ENCODE assay signal across 18 cellular contexts in genomic region chr13:25062479-25062878, GRCh38. TPM values are rescaled to one million over a fixed set of nuclear protein-coding genes. Genes with fewer than 3 reads are reported as not detected.
DNase-seq lines count a peak whose midpoint lies in the region; ATAC-seq and TF ChIP-seq lines count a peak whose summit lies in the region.
"Had no signal": no experiment of that assay in that cellular context is flagged by ENCODE, and none has a peak within 500 bp of the region (broad histone marks: within the 10 kb centered on the region; RNA-seq: fewer than 3 reads in every experiment).

No MANE protein-coding gene starts in this region.

- H3K4me1 Mint-ChIP-seq in H9 (peaks cover 19 to 30% of the 10 kb centered on the region in 2 experiments), endodermal cell (no peaks in the 10 kb centered on the region)

- no peak overlapping the region for H2BK5ac ChIP-seq in H9 (ENCODE audit: insufficient read length, low read length)

- no peak for DNase-seq in A673 (ENCODE audit: low spot score)
- DNase-seq in H9 = no peak
- no peak for DNase-seq in endodermal cell
- no peak for DNase-seq in hepatocyte (ENCODE audit: low spot score)
- no peak for DNase-seq in UCSD-AML1 (lab: John Stamatoyannopoulos, UW; ENCODE audit: unreplicated experiment)
- no peak for DNase-seq in occipital lobe (lab: John Stamatoyannopoulos, UW)
- DNase-seq: AML-193; Calu3; CD4-positive, alpha-beta T cell; DMS79 treated with DMSO at 0.1 percent for 48 hours; NCI-H1105 treated with DMSO at 0.1 percent for 48 hours; NCI-H187; NCI-H446; Peyer's patch; SHP77 had no signal

- H4K5ac ChIP-seq in H9 (ENCODE audit: insufficient read length, low read depth, low read length) = no peak overlapping the region

- intact Hi-C loops in A673 (cut with micrococcal nuclease; ENCODE audit: unreplicated experiment) = no loop called here

- H3K27me3 Mint-ChIP-seq in H9 (ENCODE audit: low read depth) = no peaks in the 10 kb centered on the region
- no peaks in the 10 kb centered on the region for H3K27me3 Mint-ChIP-seq in endodermal cell (ENCODE audit: insufficient read depth)

- H3K9me3 ChIP-seq in A673 (ENCODE audit: low read depth, low read length, poor library complexity, severe bottlenecking) (no peaks in the 10 kb centered on the region), H9 (ENCODE audit: control insufficient read depth, low read depth, low read length) (peaks cover 7% of the 10 kb centered on the region), OCI-LY3 (ENCODE audit: insufficient read depth, low read length) (no peaks in the 10 kb centered on the region), endodermal cell (ENCODE audit: control insufficient read depth, low read length) (peaks cover 14% of the 10 kb centered on the region), hepatocyte (ENCODE audit: low read depth) (no peaks in the 10 kb centered on the region)
- H3K9me3 ChIP-seq: Peyer's patch had no signal

- WGBS in H9 (ENCODE audit: extremely low coverage, insufficient read length, low lambda C conversion rate) = no CpG with 5 or more reads among the region's 5 CpGs
- 82 to 87% methylated on average over 5 of the region's 5 CpGs for WGBS in endodermal cell (ENCODE audit: insufficient coverage in 1 of 2, insufficient read length in 1 of 2), 2 experiments
- WGBS in hepatocyte (ENCODE audit: low lambda C conversion rate, missing lambda C conversion rate) = 86% methylated on average over 5 of the region's 5 CpGs

- H3K9me2 ChIP-seq in hepatocyte (replicated peaks; ENCODE audit: insufficient read depth) = no peaks in the 10 kb centered on the region

- H2BK12ac ChIP-seq in H9 (ENCODE audit: insufficient read length, low read depth, low read length) = no peak overlapping the region

- no peak overlapping the region for H3K27ac ChIP-seq in A673 (ENCODE audit: low read depth, low read length, poor library complexity, severe bottlenecking)
- no peak overlapping the region for H3K27ac ChIP-seq in H9 (ENCODE audit: insufficient read length, low read depth, low read length)
- no peak overlapping the region for H3K27ac ChIP-seq in OCI-LY3 (ENCODE audit: low read length)
- H3K27ac ChIP-seq in endodermal cell (ENCODE audit: low read depth, low read length) = no peak overlapping the region
- no peak overlapping the region for H3K27ac ChIP-seq in hepatocyte
- H3K27ac ChIP-seq: Peyer's patch had no signal

- H3K36me3 ChIP-seq in A673 (ENCODE audit: insufficient read depth, low read length, poor library complexity, severe bottlenecking) = no peaks in the 10 kb centered on the region
- H3K36me3 ChIP-seq in OCI-LY3 (replicated peaks; ENCODE audit: low read depth, low read length) = no peaks in the 10 kb centered on the region
- H3K36me3 ChIP-seq in endodermal cell (ENCODE audit: control insufficient read depth, insufficient read depth, low read length) = no peaks in the 10 kb centered on the region
- H3K36me3 ChIP-seq in hepatocyte (replicated peaks; ENCODE audit: insufficient read depth, low read depth) = no peaks in the 10 kb centered on the region
- H3K36me3 ChIP-seq: Peyer's patch had no signal

- no peak overlapping the region for H3K14ac ChIP-seq in H9 (ENCODE audit: insufficient read depth, low read length)

- H3K23ac ChIP-seq in H9 (ENCODE audit: insufficient read length, low read depth, low read length) = no peak overlapping the region

- H3K27me3 ChIP-seq in A673 (replicated peaks; ENCODE audit: insufficient read depth, low read depth, low read length, poor library complexity) (no peaks in the 10 kb centered on the region), H9 (ENCODE audit: insufficient read depth, low read length) (no peaks in the 10 kb centered on the region), OCI-LY3 (ENCODE audit: low read depth, low read length) (peaks cover 6% of the 10 kb centered on the region; the same call in 1 of the 2 replicates), endodermal cell (ENCODE audit: control insufficient read depth, insufficient read depth, low read length, poor library complexity, severe bottlenecking) (no peaks in the 10 kb centered on the region), hepatocyte (no peaks in the 10 kb centered on the region)
- H3K27me3 ChIP-seq: Peyer's patch had no signal

- H4K20me1 ChIP-seq in H9 (ENCODE audit: control insufficient read depth, insufficient read depth, insufficient read length) (no peaks in the 10 kb centered on the region), OCI-LY3 (ENCODE audit: insufficient read depth, low read length) (no peaks in the 10 kb centered on the region), hepatocyte (ENCODE audit: insufficient read depth, poor library complexity, severe bottlenecking) (no peaks in the 10 kb centered on the region)

- no peaks in the 10 kb centered on the region for H3K79me2 ChIP-seq in H9 (ENCODE audit: insufficient read depth, low read length)
- H3K79me2 ChIP-seq in OCI-LY3 (ENCODE audit: low read length) = no peaks in the 10 kb centered on the region
- no peaks in the 10 kb centered on the region for H3K79me2 ChIP-seq in hepatocyte

- H3K36me3 Mint-ChIP-seq in H9 (ENCODE audit: insufficient read depth in 1 of 3, low read depth in 3 of 3) (peaks cover 9 to 18% (median 13%) of the 10 kb centered on the region in 3 experiments; a peak in 6 of 7 replicates), endodermal cell (ENCODE audit: low read depth) (no peaks in the 10 kb centered on the region)
- H3K36me3 Mint-ChIP-seq: IgD-negative memory B cell had no signal

- no peak overlapping the region; a peak in 1 of 5 replicates for H3K4me3 Mint-ChIP-seq in H9
- no peak overlapping the region for H3K4me3 Mint-ChIP-seq in endodermal cell
- H3K4me3 Mint-ChIP-seq: CD4-positive, alpha-beta T cell had no signal

- no peak overlapping the region for H4K91ac ChIP-seq in H9 (ENCODE audit: insufficient read length, low read depth, low read length)

- no peak for ATAC-seq in HG03095 (IDR thresholded peaks at IDR 0.05; ENCODE audit: unreplicated experiment)

- no peak overlapping the region for H3K27ac Mint-ChIP-seq in H9
- no peak overlapping the region for H3K27ac Mint-ChIP-seq in endodermal cell
- H3K27ac Mint-ChIP-seq: CD4-positive, alpha-beta T cell; IgD-negative memory B cell had no signal

- TF ChIP-seq CTCF in A673 (conservative IDR thresholded peaks at IDR 0.05; ENCODE audit: low read depth, low read length) (0 out of 2 replicates have a peak, but pooled peaks have one; percentile 19), H9 (conservative IDR thresholded peaks at IDR 0.05) (peak; percentile 56), OCI-LY3 (IDR thresholded peaks at IDR 0.05; ENCODE audit: low read depth, low read length) (peak; percentile 39), endodermal cell (conservative IDR thresholded peaks at IDR 0.05) (peak; percentile 57), hepatocyte (IDR thresholded peaks at IDR 0.05; ENCODE audit: poor library complexity) (no peak)

- no peak overlapping the region for H2AK5ac ChIP-seq in H9 (ENCODE audit: insufficient read length, low read length)

- POLR2A ChIA-PET in A673 (lab: Charles Lee; ENCODE audit: low non-redundant PET) = no interaction called here

- no peak overlapping the region for H3T11ph ChIP-seq in H9 (ENCODE audit: low read length)

- H3K4me1 ChIP-seq in A673 (ENCODE audit: insufficient read depth, low read length, poor library complexity, severe bottlenecking) (no peaks in the 10 kb centered on the region), H9 (ENCODE audit: insufficient read depth, low read length) (no peaks in the 10 kb centered on the region; the same call in 1 of the 2 replicates), OCI-LY3 (ENCODE audit: low read length) (peaks cover 12% of the 10 kb centered on the region), endodermal cell (ENCODE audit: control insufficient read depth, insufficient read depth, low read length) (no peaks in the 10 kb centered on the region), hepatocyte (ENCODE audit: insufficient read depth) (no peaks in the 10 kb centered on the region)
- H3K4me1 ChIP-seq: Peyer's patch had no signal

- H3K23me2 ChIP-seq in H9 (ENCODE audit: insufficient read length, low read depth, low read length, poor library complexity, severe bottlenecking) = no peaks in the 10 kb centered on the region

- no peak overlapping the region for H3K18ac ChIP-seq in H9 (ENCODE audit: insufficient read length, low read depth, low read length)

- no peak overlapping the region for H3K56ac ChIP-seq in H9 (ENCODE audit: insufficient read length, low read depth, low read length)

- no peak overlapping the region for H2BK20ac ChIP-seq in H9 (ENCODE audit: low read depth, low read length, poor library complexity, severe bottlenecking)

- no peak overlapping the region for H3K4me3 ChIP-seq in A673 (ENCODE audit: low read depth, low read length, poor library complexity, severe bottlenecking)
- H3K4me3 ChIP-seq in OCI-LY3 (ENCODE audit: low read length) = no peak overlapping the region
- H3K4me3 ChIP-seq in endodermal cell (ENCODE audit: low read length) = no peak overlapping the region
- no peak overlapping the region for H3K4me3 ChIP-seq in hepatocyte
- H3K4me3 ChIP-seq: Peyer's patch had no signal

- no peak overlapping the region for H4K8ac ChIP-seq in H9 (replicated peaks; ENCODE audit: insufficient read length, low read depth, low read length)

- H2BK15ac ChIP-seq in H9 (ENCODE audit: low read depth, low read length) = no peak overlapping the region

- H3K9me3 Mint-ChIP-seq in H9 (peaks cover 16 to 17% of the 10 kb centered on the region in 2 experiments), endodermal cell (peaks cover 20% of the 10 kb centered on the region)

- H2BK120ac ChIP-seq in H9 (ENCODE audit: low read depth, low read length, poor library complexity, severe bottlenecking) = no peak overlapping the region

- H3K79me1 ChIP-seq in H9 (ENCODE audit: insufficient read depth, low read depth, low read length, poor library complexity, severe bottlenecking) = no peaks in the 10 kb centered on the region

- CTCF ChIA-PET in A673 (lab: Charles Lee) = no interaction called here

- H2AFZ ChIP-seq in H9 (ENCODE audit: low read length) (no peak overlapping the region), OCI-LY3 (ENCODE audit: low read depth, low read length) (no peak overlapping the region), hepatocyte (no peak overlapping the region)

- H3K4me2 ChIP-seq in H9 (ENCODE audit: insufficient read depth, insufficient read length, low read length) (no peak overlapping the region), OCI-LY3 (ENCODE audit: low read length) (no peak overlapping the region), hepatocyte (no peak overlapping the region)

- no TSS peak for BruUV-seq in A673 (replicated peaks; lab: Mats Ljungman, UMichigan)

- H3K9ac ChIP-seq in H9 (ENCODE audit: extremely low read depth, insufficient read length, low read length) = no peak overlapping the region
- no peak overlapping the region for H3K9ac ChIP-seq in OCI-LY3 (ENCODE audit: low read length)
- no peak overlapping the region for H3K9ac ChIP-seq in endodermal cell (ENCODE audit: extremely low read depth, low read length, poor library complexity, severe bottlenecking)

- H3K4ac ChIP-seq in H9 (ENCODE audit: low read depth, low read length) = no peak overlapping the region

RNA-seq across cellular contexts. Expression of gene PABPC3, which starts 33.5 kb away (rescaled TPM):
- total RNA-seq in A673 (2021) (0.24 TPM in 1 of 2 replicates, not detected in the other), H9 (2021) (0.26 and 0.31 TPM in 2 replicates), endodermal cell (under 1 TPM; 0.15 to 0.35 TPM), hepatocyte (0.03 and 0.04 TPM in 2 replicates), occipital lobe (not detected)
- 0.39 TPM for polyA plus RNA-seq in endodermal cell (2013, experiment 1 of 2)
- 0.17 TPM for polyA plus RNA-seq in endodermal cell (2013, experiment 2 of 2)
- 0.06 and 0.11 TPM in 2 replicates for polyA plus RNA-seq in hepatocyte
